9 cellular contexts compared by ENCODE assay signal in the genomic region with DNA sequence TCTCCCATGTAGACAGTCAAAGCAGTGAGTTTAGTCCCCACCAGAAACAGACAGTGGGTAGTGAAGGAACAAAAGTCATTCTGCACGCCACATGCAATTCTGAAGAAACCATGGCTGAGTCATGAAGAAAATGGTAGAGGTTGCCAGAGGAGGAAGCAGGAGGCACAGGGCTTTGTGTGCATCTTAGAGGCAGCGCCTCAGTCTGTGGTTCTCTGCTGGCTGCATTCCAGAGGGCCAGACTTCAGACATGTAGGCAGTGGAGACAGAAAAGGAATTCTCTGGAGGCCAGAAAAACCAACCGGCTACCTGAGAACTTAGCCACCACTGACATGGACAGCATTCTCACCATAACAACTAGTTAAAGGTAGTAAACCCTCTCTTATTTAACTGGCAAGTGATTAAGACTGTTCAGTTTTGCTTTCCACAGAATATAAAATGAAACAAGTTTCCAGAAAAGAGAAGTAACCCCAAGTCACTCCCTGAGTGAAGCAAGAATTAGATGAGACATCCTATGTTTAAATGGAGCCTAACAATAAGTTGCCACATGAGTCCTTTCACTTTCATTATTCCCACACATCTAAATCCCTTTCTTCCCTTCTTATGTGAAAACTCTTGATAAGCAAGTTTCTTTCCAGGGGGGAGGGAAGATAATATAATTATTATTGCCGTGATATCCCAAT.
DNase-seq lines count a peak whose midpoint lies in the region; ATAC-seq and TF ChIP-seq lines count a peak whose summit lies in the region.
"Had no signal": no experiment of that assay in that cellular context is flagged by ENCODE, and none has a peak within 500 bp of the region (broad histone marks: within the 10 kb centered on the region; RNA-seq: fewer than 3 reads in every experiment).

No MANE protein-coding gene starts in this region.

- no peaks in the 10 kb centered on the region for H3K27me3 ChIP-seq in prostate gland (replicated peaks; ENCODE audit: insufficient read depth)

- intact Hi-C loops in posterior vena cava (cut with DNase I): no loop called here
- intact Hi-C loops in prostate gland (cut with DNase I): no loop called here

- H3K9me3 ChIP-seq in prostate gland: no peaks in the 10 kb centered on the region

- no peaks in the 10 kb centered on the region for H3K36me3 ChIP-seq in prostate gland

- H3K27ac ChIP-seq in RWPE1 (peak overlapping the region; percentile 75), prostate gland (no peak overlapping the region)
- H3K27ac ChIP-seq: KMS-11 had no signal

- POLR2A ChIA-PET in RWPE1 (lab: Yijun Ruan, JAX; ENCODE audit: low non-redundant PET): no interaction called here

- TF ChIP-seq CTCF in GM12865 (IDR thresholded peaks at IDR 0.05; ENCODE audit: insufficient read depth, low read depth, low read length, missing control alignments): no peak
- no peak for TF ChIP-seq CTCF in RWPE1 (conservative IDR thresholded peaks at IDR 0.05; ENCODE audit: low read depth)
- no peak for TF ChIP-seq CTCF in prostate gland (IDR thresholded peaks at IDR 0.05)

- no peaks in the 10 kb centered on the region for H3K4me1 ChIP-seq in prostate gland (replicated peaks)

- WGBS in prostate gland: 70% methylated on average over 4 of the region's 4 CpGs

- no peak for TF ChIP-seq POLR2A in prostate gland (IDR thresholded peaks at IDR 0.05)

- H3K4me3 ChIP-seq in GM12865 (ENCODE audit: low read depth, low read length) (no peak overlapping the region), prostate gland (no peak overlapping the region)

- CTCF ChIA-PET in RWPE1 (lab: Yijun Ruan, JAX): no interaction called here

- DNase-seq in GM12865 (ENCODE audit: low read depth) (peak; percentile 2), RWPE1 (ENCODE audit: low spot score) (peak; percentile 7), fibroblast of peridontal ligament (ENCODE audit: extremely low read depth) (peak; percentile 86), posterior vena cava (ENCODE audit: low spot score) (peak; percentile 89), COLO668 (lab: John Stamatoyannopoulos, UW; ENCODE audit: unreplicated experiment) (no peak), prostate gland (ENCODE audit: low spot score) (no peak)

- ATAC-seq in HG03135 (IDR thresholded peaks at IDR 0.05; ENCODE audit: unreplicated experiment) (no peak), GM21529 (IDR thresholded peaks at IDR 0.05; ENCODE audit: unreplicated experiment) (no peak)

Comparison
In these comparisons a context has a peak if more than half of its experiments do, and no peak if none do; other contexts are left out.
1. DNase-seq: peak in GM12865 (single experiment), RWPE1 (single experiment), fibroblast of peridontal ligament (single experiment) and posterior vena cava (single experiment); none in COLO668 (single experiment) and prostate gland (single experiment).